25 cellular contexts compared by ENCODE assay signal in genomic region chr10:78759448-78760120, GRCh38.
"Had no signal": no experiment of that assay in that cellular context is flagged by ENCODE, and none has a peak within 500 bp of the region (broad histone marks: within the 10 kb centered on the region; RNA-seq: fewer than 3 reads in every experiment).

No MANE protein-coding gene starts in this region.

- H3K9me3 ChIP-seq: adrenal gland, ascending aorta, esophagus muscularis mucosa, mucosa of descending colon, neutrophil, ovary had no signal

- FAIRE-seq: frontal cortex had no signal

- H3K27ac ChIP-seq: adrenal gland, ascending aorta, esophagus muscularis mucosa, neutrophil, ovary had no signal

- H3K4me3 ChIP-seq: adrenal gland, ascending aorta, esophagus muscularis mucosa, mucosa of descending colon, ovary, skin epidermis had no signal

- H3K27me3 ChIP-seq: adrenal gland, ascending aorta, esophagus muscularis mucosa, ovary had no signal

- DNase-seq: activated CD4-positive, alpha-beta T cell treated with anti-CD3 and anti-CD28 coated beads for 36 hours; activated CD4-positive, CD25-positive, alpha-beta regulatory T cell; activated CD8-positive, alpha-beta T cell treated with anti-CD3 and anti-CD28 coated beads, Interleukin-2, amount 10 ng/mL, durations not matched to agents 7 days and 5 days; activated naive CD4-positive, alpha-beta T cell; activated naive CD8-positive, alpha-beta T cell treated with anti-CD3 and anti-CD28 coated beads for 36 hours; activated T-cell treated with anti-CD3 and anti-CD28 coated beads for 4 hours; activated T-cell treated with anti-CD3 and anti-CD28 coated beads, Interleukin-2, amount 50 U/mL, for 72 hours; islet precursor cell; left cardiac atrium; left ventricle myocardium superior; mucosa of descending colon; ovary; stimulated activated CD4-positive, alpha-beta T cell treated with anti-CD3 and anti-CD28 coated beads, Interleukin-4, amount 100 ng/mL, for 24 hours; stimulated activated naive CD8-positive, alpha-beta T cell treated with anti-CD3 and anti-CD28 coated beads, Interleukin-15, amount 100 ng/mL, for 72 hours; substantia nigra; T-helper 1 cell had no signal

- ATAC-seq: activated CD4-positive, alpha-beta T cell treated with anti-CD3 and anti-CD28 coated beads for 36 hours; activated CD8-positive, alpha-beta T cell treated with anti-CD3 and anti-CD28 coated beads, Interleukin-2, amount 10 ng/mL, durations not matched to agents 7 days and 5 days; activated T-cell treated with anti-CD3 and anti-CD28 coated beads, Interleukin-2, amount 50 U/mL, for 72 hours; left cardiac atrium; left ventricle myocardium superior; mucosa of descending colon; natural killer cell treated with Interleukin-12 subunit alpha and Interleukin-12 subunit beta and Interleukin-15 and Interleukin-18, amount 100 ng/mL, for 72 hours; sciatic nerve; stimulated activated memory B cell treated with anti-CD40 and anti-IgM and Interleukin-4, amounts not matched to agents 10 μg/mL and 1 μg/mL and 100 μg/mL, for 72 hours; stimulated activated naive CD8-positive, alpha-beta T cell treated with anti-CD3 and anti-CD28 coated beads, Interleukin-15, amount 100 ng/mL, for 72 hours had no signal

- H3K36me3 ChIP-seq: adrenal gland, ascending aorta, esophagus muscularis mucosa, neutrophil, ovary had no signal
